ENCODE assay signal across 14 cellular contexts in the genomic region with DNA sequence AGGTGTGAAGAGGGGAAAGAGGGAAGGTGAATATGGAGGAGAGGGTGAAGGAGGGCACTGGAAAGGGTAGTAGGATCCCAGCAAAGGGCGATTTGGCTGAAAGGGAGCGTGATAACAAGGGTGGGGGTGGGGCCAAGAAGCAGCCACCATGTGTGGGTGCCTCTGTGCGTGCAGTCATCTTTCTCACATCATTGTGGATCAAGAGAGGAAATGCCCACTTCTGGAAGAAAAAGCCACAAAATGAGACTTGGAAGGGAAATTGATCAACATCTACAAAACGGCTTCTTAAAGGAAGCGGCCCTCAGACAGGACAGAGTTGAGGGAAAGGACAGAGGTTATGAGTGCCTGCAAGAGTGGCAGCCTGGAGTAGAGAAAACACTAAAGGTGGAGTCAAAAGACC. TPM values are rescaled to one million over a fixed set of nuclear protein-coding genes. Genes with fewer than 3 reads are reported as not detected.
DNase-seq lines count a peak whose midpoint lies in the region; ATAC-seq and TF ChIP-seq lines count a peak whose summit lies in the region.
"Had no signal": no experiment of that assay in that cellular context is flagged by ENCODE, and none has a peak within 500 bp of the region (broad histone marks: within the 10 kb centered on the region; RNA-seq: fewer than 3 reads in every experiment).

No MANE protein-coding gene starts in this region.

- H3K4me3 ChIP-seq in DOHH2 (ENCODE audit: low read length) (peak overlapping the region; percentile 97), testis (no peak overlapping the region), gastrocnemius medialis (no peak overlapping the region)
- H3K4me3 ChIP-seq: adrenal gland, esophagus muscularis mucosa had no signal

- peak overlapping the region; percentile 99 for H3K4me2 ChIP-seq in DOHH2 (ENCODE audit: low read length)

- intact Hi-C loops in Right ventricle myocardium inferior (cut with DNase I), result no loop called here
- intact Hi-C loops in testis (cut with DNase I; ENCODE audit: low total_unique reads), result no loop called here
- intact Hi-C loops in gastrocnemius medialis (cut with DNase I; ENCODE audit: low total_unique reads), result no loop called here

- H3K36me3 Mint-ChIP-seq in memory B cell, result peaks cover 19% of the 10 kb centered on the region

- WGBS in testis, 2 donors, result 90 to 92% methylated on average over 5 of the region's 5 CpGs

- H4K20me1 ChIP-seq in DOHH2 (ENCODE audit: control insufficient read depth, insufficient read depth, low read depth, low read length), result peaks cover 18% of the 10 kb centered on the region; the same call in 1 of the 2 replicates

- H3K27me3 Mint-ChIP-seq in memory B cell, result no peaks in the 10 kb centered on the region

- H3K36me3 ChIP-seq in DOHH2 (ENCODE audit: control insufficient read depth, low read length), result peaks cover 37% of the 10 kb centered on the region
- no peaks in the 10 kb centered on the region for H3K36me3 ChIP-seq in testis (ENCODE audit: low read depth, missing control alignments)
- H3K36me3 ChIP-seq in gastrocnemius medialis, result no peaks in the 10 kb centered on the region
- H3K36me3 ChIP-seq: adrenal gland, esophagus muscularis mucosa had no signal

- H3K9me2 ChIP-seq in DOHH2 (replicated peaks; ENCODE audit: control insufficient read depth, low read length), result no peaks in the 10 kb centered on the region

- H3K27me3 ChIP-seq in DOHH2 (ENCODE audit: control insufficient read depth, low read length) (no peaks in the 10 kb centered on the region), testis (no peaks in the 10 kb centered on the region), gastrocnemius medialis (no peaks in the 10 kb centered on the region)
- H3K27me3 ChIP-seq: adrenal gland, esophagus muscularis mucosa had no signal

- H3K27ac Mint-ChIP-seq in memory B cell, result peak overlapping the region; percentile 97

- H3K9me3 Mint-ChIP-seq in memory B cell, result no peaks in the 10 kb centered on the region

- TF ChIP-seq POLR2A in testis (IDR thresholded peaks at IDR 0.05) (no peak), gastrocnemius medialis (IDR thresholded peaks at IDR 0.05) (no peak)

- DNase-seq in CD1c-positive myeloid dendritic cell (ENCODE audit: extremely low spot score) (peak; percentile 91), SKM-1 treated with dmso at 0.1 percent for 144 hours (lab: John Stamatoyannopoulos, UW; ENCODE audit: unreplicated experiment) (peak; percentile 95), memory B cell (ENCODE audit: low spot score in 2 of 2) (no peak), Right ventricle myocardium inferior (ENCODE audit: missing footprints) (no peak), testis (no peak), gastrocnemius medialis (no peak)
- DNase-seq: adrenal gland, HCEC 1CT, hippocampal formation, left cardiac atrium, NCI-H2107, SW 1271 had no signal

- H3K4me1 Mint-ChIP-seq in memory B cell, result peaks cover 35% of the 10 kb centered on the region

- H3K9me3 ChIP-seq in DOHH2 (ENCODE audit: control insufficient read depth, insufficient read depth, low read length) (no peaks in the 10 kb centered on the region), testis (no peaks in the 10 kb centered on the region), gastrocnemius medialis (no peaks in the 10 kb centered on the region)
- H3K9me3 ChIP-seq: adrenal gland, esophagus muscularis mucosa had no signal

- no peak for TF ChIP-seq CTCF in DOHH2 (IDR thresholded peaks at IDR 0.05; ENCODE audit: low read depth, low read length, poor library complexity, severe bottlenecking)
- no peak for TF ChIP-seq CTCF in testis (IDR thresholded peaks at IDR 0.05)
- TF ChIP-seq CTCF in gastrocnemius medialis (IDR thresholded peaks at IDR 0.05 in 4 of 5, conservative IDR thresholded peaks at IDR 0.05 in 1 of 5), result no peak

- H3K4me3 Mint-ChIP-seq in memory B cell, result peak overlapping the region; percentile 35

- no peak for ATAC-seq in memory B cell (ENCODE audit: low read depth)
- no peak for ATAC-seq in Right ventricle myocardium inferior
- ATAC-seq in gastrocnemius medialis, result no peak
- ATAC-seq: left cardiac atrium had no signal

- H3K27ac ChIP-seq in DOHH2 (ENCODE audit: low read depth, low read length) (peak overlapping the region; percentile 99), testis (no peak overlapping the region), gastrocnemius medialis (no peak overlapping the region)
- H3K27ac ChIP-seq: adrenal gland had no signal

- peaks cover 35% of the 10 kb centered on the region for H3F3A ChIP-seq in DOHH2 (ENCODE audit: control insufficient read depth, insufficient read depth)

- in situ Hi-C loops in gastrocnemius medialis (cut with MboI; ENCODE audit: low sequenced_read_pairs in 4 of 4), result no loop called here

- H3K4me1 ChIP-seq in DOHH2 (ENCODE audit: control insufficient read depth, low read length) (peaks cover 68% of the 10 kb centered on the region), testis (no peaks in the 10 kb centered on the region), gastrocnemius medialis (peaks cover under 1 to 3% of the 10 kb centered on the region in 2 donors)

- H3K79me2 ChIP-seq in DOHH2 (ENCODE audit: control insufficient read depth, low read length), result peaks cover 51% of the 10 kb centered on the region

RNA-seq across cellular contexts. Expression of a gene that starts 1.2 kb away (rescaled TPM):
- not detected for total RNA-seq in Right ventricle myocardium inferior
- total RNA-seq in testis, result under 1 TPM in 1 of 2 donors, not detected in 1; 0.06 TPM
- polyA plus RNA-seq in testis (ENCODE audit: insufficient read depth, low read depth, low replicate concordance), result 0.22 TPM
- total RNA-seq in gastrocnemius medialis, result not detected
- total RNA-seq: left cardiac atrium had no signal

RNA-seq across cellular contexts. Expression of a gene that starts 43.2 kb away (rescaled TPM):
- total RNA-seq in Right ventricle myocardium inferior (44.5 TPM), testis (10 to 100 TPM; 37.0 to 38.9 TPM), gastrocnemius medialis (10 to 100 TPM; 17.1 to 35.6 (median 23.8) TPM)
- 30.7 TPM for polyA plus RNA-seq in testis (ENCODE audit: insufficient read depth, low read depth, low replicate concordance)

Comparison
In these comparisons a context has a peak if more than half of its experiments do, and no peak if none do; other contexts are left out.
1. DNase-seq: peak in CD1c-positive myeloid dendritic cell (single experiment) and SKM-1 treated with dmso at 0.1 percent for 144 hours (single experiment); none in memory B cell (0 of 2), Right ventricle myocardium inferior (single experiment), testis (single experiment) and gastrocnemius medialis (0 of 2).